ENCODE assay signal across 8 cellular contexts in genomic region chr11:9363954-9364912, GRCh38. TPM values are rescaled to one million over a fixed set of nuclear protein-coding genes. Genes with fewer than 3 reads are reported as not detected.
A peak's percentile ranks its signal among the peaks of the same experiment; 100 is the strongest.
DNase-seq lines count a peak whose midpoint lies in the region; ATAC-seq lines count a peak whose summit lies in the region.

No MANE protein-coding gene starts in this region.

- peaks cover 16% of the 10 kb centered on the region for H3K4me1 ChIP-seq in BLaER1

- no peaks in the 10 kb centered on the region for H3K27me3 ChIP-seq in BLaER1

- no peaks in the 10 kb centered on the region for H3K9me3 ChIP-seq in BLaER1

- peak overlapping the region; percentile 92 for H3K27ac ChIP-seq in BLaER1
- peak overlapping the region; percentile 97 for H3K27ac ChIP-seq in cingulate gyrus (ENCODE audit: low read depth, low read length)

- H3K4me3 ChIP-seq in BLaER1 = peak overlapping the region; percentile 70

- no peaks in the 10 kb centered on the region for H3K36me3 ChIP-seq in BLaER1

- ATAC-seq in GM19328 (IDR thresholded peaks at IDR 0.05; ENCODE audit: unreplicated experiment) (peak; percentile 98), HG03460 (IDR thresholded peaks at IDR 0.05; ENCODE audit: unreplicated experiment) (peak; percentile 96), left colon (peak; percentile 99)

- H4K20me1 ChIP-seq in BLaER1 = no peaks in the 10 kb centered on the region

- DNase-seq in NCI-H524 treated with DMSO at 0.1 percent for 48 hours (lab: John Stamatoyannopoulos, UW) = peak; percentile 6
- peak; percentile 79 to 85 for DNase-seq in activated CD4-positive, alpha-beta T cell treated with anti-CD3 and anti-CD28 coated beads for 4 hours
- DNase-seq in left colon = peak; percentile 94 to 96
- peak; percentile 46 to 82 (median 62) for DNase-seq in stimulated activated CD4-positive, alpha-beta T cell treated with anti-CD3 and anti-CD28 coated beads, Interleukin-1b, Interleukin-23, amount 100 ng/mL, for 24 hours (ENCODE audit: low read depth in 4 of 4, low spot score in 1 of 4)

- peak overlapping the region; percentile 81 for H3K4me2 ChIP-seq in BLaER1

- H3K9ac ChIP-seq in BLaER1 = peak overlapping the region; percentile 83

- intact Hi-C loops in left colon (cut with DNase I, micrococcal nuclease) = no loop called here

RNA-seq across cellular contexts. Expression of gene IPO7, which starts 20.2 kb away (rescaled TPM):
- total RNA-seq in left colon = 10 to 100 TPM; 70.6 to 72.2 TPM

RNA-seq across cellular contexts. Expression of gene TMEM41B, which starts 49.8 kb away (rescaled TPM):
- 10 to 100 TPM; 58.0 to 62.8 TPM for total RNA-seq in left colon

Comparison
In these comparisons a context has a peak if more than half of its experiments do, and no peak if none do; other contexts are left out.
1. Peak in every context shown above with its lines: DNase-seq, ATAC-seq, H3K4me3 ChIP-seq and H3K27ac ChIP-seq.
2. DNase-seq: peak in every context shown above with its lines; median percentile 95 in left colon; 82 in activated CD4-positive, alpha-beta T cell treated with anti-CD3 and anti-CD28 coated beads for 4 hours; 62 in stimulated activated CD4-positive, alpha-beta T cell treated with anti-CD3 and anti-CD28 coated beads, Interleukin-1b, Interleukin-23, amount 100 ng/mL, for 24 hours; 6 in NCI-H524 treated with DMSO at 0.1 percent for 48 hours.